Comparison of ENCODE assay signal across 19 cellular contexts in the genomic region with DNA sequence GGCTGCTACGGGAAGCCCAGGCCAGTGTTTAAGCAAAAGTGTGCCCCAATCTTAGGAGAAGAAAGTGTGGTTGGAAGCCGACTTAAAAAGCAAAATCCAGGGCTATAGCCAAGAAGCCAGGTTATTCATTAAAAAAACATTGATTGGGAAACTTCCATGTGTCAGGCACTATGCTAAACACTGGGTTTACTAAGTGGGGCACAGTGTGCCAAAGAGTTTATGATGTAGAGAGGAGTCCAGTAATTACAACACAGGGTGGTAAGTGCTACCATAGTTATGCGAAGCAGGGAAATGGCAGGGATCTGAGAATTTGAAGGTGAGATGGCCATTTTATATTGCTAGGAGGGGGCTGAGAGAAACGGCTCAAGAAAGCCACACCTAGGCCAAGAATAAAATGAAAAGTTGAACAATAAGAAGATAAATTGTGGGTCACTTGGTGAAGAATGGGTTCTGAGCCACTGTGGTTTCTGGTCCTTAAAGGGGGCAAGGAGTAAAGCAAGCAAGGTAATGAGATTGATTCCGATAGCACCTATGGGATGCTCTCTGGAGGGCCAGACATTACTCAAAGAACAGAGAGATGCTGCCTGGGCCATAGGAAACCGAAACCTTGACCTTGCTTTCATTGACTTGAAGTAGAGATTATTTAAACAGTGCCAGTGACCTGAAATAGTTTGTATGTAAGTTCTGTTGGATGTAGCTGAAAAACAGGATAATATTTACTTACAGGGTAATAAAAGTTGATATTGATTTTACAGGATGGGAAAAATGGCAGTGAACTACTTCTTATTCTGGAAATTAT.
A peak's percentile ranks its signal among the peaks of the same experiment; 100 is the strongest.
DNase-seq lines count a peak whose midpoint lies in the region; ATAC-seq and TF ChIP-seq lines count a peak whose summit lies in the region.
"Had no signal": no experiment of that assay in that cellular context is flagged by ENCODE, and none has a peak within 500 bp of the region (broad histone marks: within the 10 kb centered on the region; RNA-seq: fewer than 3 reads in every experiment).

No MANE protein-coding gene starts in this region.

- peaks cover 11% of the 10 kb centered on the region for H3K9me3 ChIP-seq in mammary epithelial cell (replicated peaks; ENCODE audit: insufficient read depth, low read length)

- peaks cover 31% of the 10 kb centered on the region for H3K4me1 Mint-ChIP-seq in GM23338
- H3K4me1 Mint-ChIP-seq: naive B cell had no signal

- H3K36me3 ChIP-seq in GM23338 (ENCODE audit: insufficient read depth): no peaks in the 10 kb centered on the region
- H3K36me3 ChIP-seq in mammary epithelial cell (ENCODE audit: insufficient read depth, low read length): no peaks in the 10 kb centered on the region
- H3K36me3 ChIP-seq: WERI-Rb-1 had no signal

- in situ Hi-C loops in mammary epithelial cell (cut with MboI; ENCODE audit: low sequenced_read_pairs in 2 of 2): no loop called here

- H2AFZ ChIP-seq in GM23338: peak overlapping the region; percentile 56
- H2AFZ ChIP-seq in mammary epithelial cell (ENCODE audit: low read depth, low read length): no peak overlapping the region
- H2AFZ ChIP-seq: PC-9 had no signal

- no peaks in the 10 kb centered on the region for H3F3A ChIP-seq in GM23338 (replicated peaks; ENCODE audit: low read depth)

- H3K27ac ChIP-seq in GM23338 (ENCODE audit: low read depth) (no peak overlapping the region), mammary epithelial cell (ENCODE audit: insufficient read depth, low read depth, low read length) (no peak overlapping the region)
- H3K27ac ChIP-seq: epithelial cell of prostate, PC-9, psoas muscle, WERI-Rb-1 had no signal

- no peak overlapping the region for H3K4me3 Mint-ChIP-seq in GM23338
- H3K4me3 Mint-ChIP-seq: activated CD8-positive, alpha-beta T cell treated with anti-CD3 and anti-CD28 coated beads for 36 hours; naive B cell had no signal

- WGBS in mammary epithelial cell (ENCODE audit: low coverage, missing lambda C conversion rate): 60% methylated on average over 6 of the region's 6 CpGs

- CTCF ChIA-PET in mammary epithelial cell (lab: Charles Lee; ENCODE audit: low non-redundant PET): interaction anchor here (0.6 kb wide), 1 partner anchor 1273 kb away, joined by 3 read pairs; no protein-coding TSS in a partner anchor

- H3K27me3 Mint-ChIP-seq in GM23338 (ENCODE audit: insufficient read depth, low read depth, poor library complexity): peaks cover 8% of the 10 kb centered on the region

- H3K27me3 ChIP-seq in GM23338 (ENCODE audit: insufficient read depth) (peaks cover 13% of the 10 kb centered on the region), mammary epithelial cell (ENCODE audit: insufficient read depth, low read length) (no peaks in the 10 kb centered on the region)

- H3K4me3 ChIP-seq in GM23338 (no peak overlapping the region), mammary epithelial cell (replicated peaks in 1 of 3; ENCODE audit: insufficient read depth in 1 of 3, low read depth in 2 of 3, low read length in 3 of 3) (no peak overlapping the region)
- H3K4me3 ChIP-seq: PC-9, psoas muscle had no signal

- H3K9me2 ChIP-seq in GM23338 (ENCODE audit: insufficient read depth): 0 out of 2 replicates have a peak, but pooled peaks cover 4% of the 10 kb centered on the region

- dilution Hi-C loops in mammary epithelial cell (cut with HindIII; ENCODE audit: low sequenced_read_pairs): no loop called here

- H3K79me2 ChIP-seq in GM23338 (replicated peaks; ENCODE audit: insufficient read depth): no peaks in the 10 kb centered on the region
- no peaks in the 10 kb centered on the region for H3K79me2 ChIP-seq in mammary epithelial cell (ENCODE audit: insufficient read depth, low read length)

- no peak for DNase-seq in GM23338 (ENCODE audit: low spot score)
- DNase-seq in mammary epithelial cell: peak; percentile 75
- peak; percentile 64 for DNase-seq in kidney tubule cell (ENCODE audit: low spot score)
- DNase-seq in stromal cell of bone marrow (ENCODE audit: low read depth): peak; percentile 86
- no peak for DNase-seq in posterior cingulate gyrus
- DNase-seq in NCI-H2081 treated with DMSO at 0.1 percent for 48 hours (lab: John Stamatoyannopoulos, UW): no peak
- DNase-seq in D341Med (ENCODE audit: low spot score): no peak
- DNase-seq: activated CD8-positive, alpha-beta T cell treated with anti-CD3 and anti-CD28 coated beads for 36 hours; C1 segment of cervical spinal cord; cortex of kidney; DMS79; hypothalamus; Kasumi-1; naive B cell; NCI-H524 treated with DMSO at 0.1 percent for 48 hours; PC-9; psoas muscle; WERI-Rb-1 had no signal

- TF ChIP-seq CTCF in GM23338 (conservative IDR thresholded peaks at IDR 0.05; ENCODE audit: low read depth in 2 of 2): no peak
- no peak for TF ChIP-seq CTCF in mammary epithelial cell (conservative IDR thresholded peaks at IDR 0.05 in 1 of 2, IDR thresholded peaks at IDR 0.05 in 1 of 2; ENCODE audit: extremely low read depth in 1 of 2, insufficient read depth in 1 of 2, low read depth in 1 of 2, low read length in 2 of 2)

- H3K4me1 ChIP-seq in GM23338 (ENCODE audit: insufficient read depth) (peaks cover 15% of the 10 kb centered on the region; the same call in 1 of the 2 replicates), mammary epithelial cell (ENCODE audit: insufficient read depth, low read length) (peaks cover 13% of the 10 kb centered on the region)
- H3K4me1 ChIP-seq: psoas muscle had no signal

- H3K9me3 Mint-ChIP-seq in GM23338: peaks cover 6% of the 10 kb centered on the region; the same call in 1 of the 3 replicates
- H3K9me3 Mint-ChIP-seq: activated CD8-positive, alpha-beta T cell treated with anti-CD3 and anti-CD28 coated beads for 36 hours had no signal

- ATAC-seq in GM23338: no peak
- ATAC-seq: activated CD8-positive, alpha-beta T cell treated with anti-CD3 and anti-CD28 coated beads for 36 hours; psoas muscle had no signal

- no peak overlapping the region for H3K27ac Mint-ChIP-seq in GM23338
- H3K27ac Mint-ChIP-seq: activated CD8-positive, alpha-beta T cell treated with anti-CD3 and anti-CD28 coated beads for 36 hours; naive B cell had no signal

- no peaks in the 10 kb centered on the region for H4K20me1 ChIP-seq in GM23338 (replicated peaks; ENCODE audit: insufficient read depth)
- H4K20me1 ChIP-seq in mammary epithelial cell (ENCODE audit: insufficient read depth, low read length): no peaks in the 10 kb centered on the region

- intact Hi-C loops in mammary epithelial cell (cut with micrococcal nuclease) (no loop called here), posterior cingulate gyrus (cut with DNase I) (loop anchor here (10.0 kb wide), 1 partner anchor 671 kb away; no protein-coding TSS in a partner anchor)

- H3K9ac ChIP-seq in mammary epithelial cell (ENCODE audit: insufficient read depth, low read length): no peak overlapping the region

- BruUV-seq in mammary epithelial cell (replicated peaks; lab: Mats Ljungman, UMichigan): no TSS peak

- peaks cover 6% of the 10 kb centered on the region; the same call in 1 of the 3 replicates for H3K36me3 Mint-ChIP-seq in GM23338 (ENCODE audit: low read depth)
- H3K36me3 Mint-ChIP-seq: naive B cell had no signal

- H3K4me2 ChIP-seq in GM23338 (no peak overlapping the region), mammary epithelial cell (ENCODE audit: insufficient read depth, low read depth, low read length) (no peak overlapping the region)
- H3K4me2 ChIP-seq: PC-9 had no signal

TF ChIP-seq in GM23338, 12 proteins besides CTCF, POLR2A, EP300 and RAD21 (continues in another document):
- no peak for TF ChIP-seq POLR2AphosphoS5 (IDR thresholded peaks at IDR 0.05; ENCODE audit: low read depth)
- TF ChIP-seq, protein P1, sequence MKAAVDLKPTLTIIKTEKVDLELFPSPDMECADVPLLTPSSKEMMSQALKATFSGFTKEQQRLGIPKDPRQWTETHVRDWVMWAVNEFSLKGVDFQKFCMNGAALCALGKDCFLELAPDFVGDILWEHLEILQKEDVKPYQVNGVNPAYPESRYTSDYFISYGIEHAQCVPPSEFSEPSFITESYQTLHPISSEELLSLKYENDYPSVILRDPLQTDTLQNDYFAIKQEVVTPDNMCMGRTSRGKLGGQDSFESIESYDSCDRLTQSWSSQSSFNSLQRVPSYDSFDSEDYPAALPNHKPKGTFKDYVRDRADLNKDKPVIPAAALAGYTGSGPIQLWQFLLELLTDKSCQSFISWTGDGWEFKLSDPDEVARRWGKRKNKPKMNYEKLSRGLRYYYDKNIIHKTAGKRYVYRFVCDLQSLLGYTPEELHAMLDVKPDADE (IDR thresholded peaks at IDR 0.05): no peak

Comparison
In these comparisons a context has a peak if more than half of its experiments do, and no peak if none do; other contexts are left out.
1. DNase-seq: peak in mammary epithelial cell (single experiment), kidney tubule cell (single experiment) and stromal cell of bone marrow (single experiment); none in GM23338 (single experiment), posterior cingulate gyrus (0 of 10), NCI-H2081 treated with DMSO at 0.1 percent for 48 hours (single experiment) and D341Med (single experiment).